In the genomic region with DNA sequence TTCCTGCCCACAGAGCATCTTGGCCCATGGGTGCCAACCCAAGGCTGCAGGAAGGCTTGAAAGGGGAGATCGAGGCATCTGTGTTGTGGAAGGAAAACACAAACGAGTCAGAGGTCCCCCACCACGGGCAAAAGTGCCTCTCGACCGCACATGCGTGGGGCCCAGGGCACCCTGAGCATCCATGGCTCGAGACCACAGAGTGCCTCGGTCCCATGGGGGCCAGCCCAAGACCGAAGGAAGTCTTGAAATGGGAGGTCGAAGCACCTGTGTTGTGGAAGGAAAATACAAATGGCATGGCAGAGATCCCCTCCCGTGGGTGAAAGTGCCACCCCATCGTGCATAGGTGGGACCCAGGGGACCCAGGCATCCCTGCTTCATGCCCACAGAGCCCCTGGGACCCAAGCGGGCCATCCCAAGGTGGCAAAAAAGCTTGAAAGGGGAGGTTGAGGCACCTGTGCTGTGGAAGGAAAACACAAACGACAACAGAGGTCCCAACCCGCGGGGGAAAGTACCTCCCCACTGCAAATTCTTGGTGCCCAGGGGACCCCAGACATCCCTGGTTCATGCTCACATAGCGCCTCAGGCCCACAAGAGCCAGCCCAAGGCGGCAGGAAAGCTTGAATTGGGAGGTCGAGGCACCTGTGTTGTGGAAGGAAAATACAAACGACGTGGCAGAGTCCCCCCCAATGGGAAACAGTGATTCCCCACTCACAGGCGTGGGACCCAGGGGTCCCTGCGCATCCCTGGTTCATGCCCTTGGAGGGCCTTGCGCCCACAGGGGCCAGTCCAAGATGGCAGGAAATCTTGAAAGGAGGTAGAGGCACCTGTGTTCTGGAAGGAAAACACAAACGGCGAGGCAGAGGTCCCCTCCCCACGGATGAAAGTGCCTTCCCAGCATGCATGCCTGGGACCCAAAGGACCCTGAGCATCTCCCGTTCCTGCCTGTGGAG, we compare ENCODE assay signal across 12 cellular contexts.
DNase-seq lines count a peak whose midpoint lies in the region; ATAC-seq, FAIRE-seq and TF ChIP-seq lines count a peak whose summit lies in the region.
"Had no signal": no experiment of that assay in that cellular context is flagged by ENCODE, and none has a peak within 500 bp of the region (broad histone marks: within the 10 kb centered on the region; RNA-seq: fewer than 3 reads in every experiment).

No MANE protein-coding gene starts in this region.

- H3K27me3 ChIP-seq in right lobe of liver: no peaks in the 10 kb centered on the region
- peaks cover 1 to 12% of the 10 kb centered on the region in 2 experiments; a peak in 4 of 5 replicates for H3K27me3 ChIP-seq in HepG2 (ENCODE audit: control insufficient read depth in 1 of 2, insufficient read depth in 2 of 2, low read length in 2 of 2)

- H3K9ac ChIP-seq in HepG2 (ENCODE audit: insufficient read depth, low read depth, low read length): no peak overlapping the region

- intact Hi-C loops in right lobe of liver (cut with DNase I) (no loop called here), HepG2 (cut with micrococcal nuclease; ENCODE audit: unreplicated experiment) (no loop called here)

- no peak for TF ChIP-seq EP300 in HepG2 (IDR thresholded peaks at IDR 0.05; ENCODE audit: low read depth in 2 of 2, low read length in 2 of 2)
- no peak for TF ChIP-seq EP300 in HepG2 (CRISPR knock-in tag; IDR thresholded peaks at IDR 0.05; ENCODE audit: borderline replicate concordance)

- no peak for TF ChIP-seq RAD21 in HepG2 (CRISPR knock-in tag; IDR thresholded peaks at IDR 0.05)

- TF ChIP-seq POLR2A in right lobe of liver (IDR thresholded peaks at IDR 0.05): no peak
- no peak for TF ChIP-seq POLR2A in HepG2 (IDR thresholded peaks at IDR 0.05; ENCODE audit: insufficient read depth in 1 of 2, low read depth in 2 of 2, low read length in 2 of 2)

- H3K36me3 ChIP-seq in right lobe of liver (no peaks in the 10 kb centered on the region), HepG2 (replicated peaks in 1 of 2; ENCODE audit: control insufficient read depth in 1 of 2, insufficient read depth in 2 of 2, low read length in 2 of 2) (no peaks in the 10 kb centered on the region)

- WGBS in right lobe of liver (ENCODE audit: insufficient coverage, low coverage, low lambda C conversion rate, missing lambda C conversion rate): 50% methylated on average over 14 of the region's 28 CpGs
- WGBS in HepG2 (ENCODE audit: low lambda C conversion rate): 11% methylated on average over 21 of the region's 28 CpGs

- H3K9me3 ChIP-seq in right lobe of liver: no peaks in the 10 kb centered on the region
- H3K9me3 ChIP-seq in HepG2 (ENCODE audit: low read length): no peaks in the 10 kb centered on the region

- FAIRE-seq in HepG2 (lab: Jason Lieb, UNC) (no peak), urothelium cell line (lab: Jason Lieb, UNC) (peak; percentile 5)

- no peak overlapping the region for H2AFZ ChIP-seq in HepG2 (ENCODE audit: low read length)

- DNase-seq in right lobe of liver (peak; percentile 8 to 24 (median 19)), HepG2 (ENCODE audit: low spot score) (no peak), coronary artery (ENCODE audit: low spot score) (peak; percentile 52), mesenteric fat pad (ENCODE audit: low spot score) (peak; percentile 72), urothelium cell line (ENCODE audit: low spot score) (peak; percentile 2), cerebellar cortex (ENCODE audit: low spot score) (no peak)
- DNase-seq: AML-193, NCI-H1105 treated with DMSO at 0.1 percent for 48 hours, SIG-M5 had no signal

- H3K4me1 ChIP-seq in right lobe of liver (no peaks in the 10 kb centered on the region), HepG2 (ENCODE audit: insufficient read depth, low read length) (no peaks in the 10 kb centered on the region)

- CTCF ChIA-PET in HepG2 (lab: Yijun Ruan, JAX; ENCODE audit: low intra/inter-chr PET ratio, low total read pairs): no interaction called here

- no peak for ATAC-seq in right lobe of liver
- ATAC-seq in HepG2: no peak
- ATAC-seq in HG02970 (IDR thresholded peaks at IDR 0.05; ENCODE audit: low FRiP score, unreplicated experiment): no peak
- no peak for ATAC-seq in HG03139 (IDR thresholded peaks at IDR 0.05; ENCODE audit: unreplicated experiment)
- ATAC-seq: HCT116 had no signal

- H3K4me2 ChIP-seq in HepG2 (ENCODE audit: low read depth, low read length): no peak overlapping the region

- H3K27ac ChIP-seq in right lobe of liver (no peak overlapping the region), HepG2 (ENCODE audit: extremely low read length, insufficient read depth, low read length) (no peak overlapping the region), coronary artery (no peak overlapping the region)

- H3K4me3 ChIP-seq in right lobe of liver: no peak overlapping the region
- H3K4me3 ChIP-seq in HepG2 (replicated peaks in 1 of 3; ENCODE audit: insufficient read depth in 1 of 3, low read depth in 2 of 3, low read length in 3 of 3): no peak overlapping the region
- H3K4me3 ChIP-seq in coronary artery: no peak overlapping the region

- POLR2A ChIA-PET in HepG2 (lab: Yijun Ruan, JAX): no interaction called here

- no peaks in the 10 kb centered on the region for H4K20me1 ChIP-seq in HepG2 (ENCODE audit: insufficient read depth, low read length)

- TF ChIP-seq CTCF in right lobe of liver (IDR thresholded peaks at IDR 0.05) (no peak), HepG2 (CRISPR knock-in tag; IDR thresholded peaks at IDR 0.05) (no peak), coronary artery (IDR thresholded peaks at IDR 0.05) (no peak)

- H3K79me2 ChIP-seq in HepG2 (ENCODE audit: insufficient read depth, low read length): no peaks in the 10 kb centered on the region

- in situ Hi-C loops in HepG2 (cut with HindIII; ENCODE audit: extremely low pct_ligation_motif_present, low pct_unique_long_range_greater_than_20kb): no loop called here

- BruUV-seq in HepG2 (replicated peaks; lab: Mats Ljungman, UMichigan): no TSS peak

TF ChIP-seq in HepG2, 621 proteins besides CTCF, POLR2A, EP300 and RAD21:
- TF ChIP-seq ZNF329 (CRISPR knock-in tag; IDR thresholded peaks at IDR 0.05; ENCODE audit: low read depth): no peak
- no peak for TF ChIP-seq MTA1 (CRISPR knock-in tag; IDR thresholded peaks at IDR 0.05; ENCODE audit: borderline replicate concordance)
- TF ChIP-seq ZNF619 (CRISPR knock-in tag; IDR thresholded peaks at IDR 0.05): no peak
TF ChIP-seq in HepG2: peak in this region for 0.

Comparison
In these comparisons a context has a peak if more than half of its experiments do, and no peak if none do; other contexts are left out.
1. DNase-seq: peak in right lobe of liver (3 of 3), coronary artery (single experiment), mesenteric fat pad (single experiment) and urothelium cell line (single experiment); none in HepG2 (single experiment) and cerebellar cortex (single experiment).